Comparison of ENCODE assay signal across 8 cellular contexts in the genomic region with DNA sequence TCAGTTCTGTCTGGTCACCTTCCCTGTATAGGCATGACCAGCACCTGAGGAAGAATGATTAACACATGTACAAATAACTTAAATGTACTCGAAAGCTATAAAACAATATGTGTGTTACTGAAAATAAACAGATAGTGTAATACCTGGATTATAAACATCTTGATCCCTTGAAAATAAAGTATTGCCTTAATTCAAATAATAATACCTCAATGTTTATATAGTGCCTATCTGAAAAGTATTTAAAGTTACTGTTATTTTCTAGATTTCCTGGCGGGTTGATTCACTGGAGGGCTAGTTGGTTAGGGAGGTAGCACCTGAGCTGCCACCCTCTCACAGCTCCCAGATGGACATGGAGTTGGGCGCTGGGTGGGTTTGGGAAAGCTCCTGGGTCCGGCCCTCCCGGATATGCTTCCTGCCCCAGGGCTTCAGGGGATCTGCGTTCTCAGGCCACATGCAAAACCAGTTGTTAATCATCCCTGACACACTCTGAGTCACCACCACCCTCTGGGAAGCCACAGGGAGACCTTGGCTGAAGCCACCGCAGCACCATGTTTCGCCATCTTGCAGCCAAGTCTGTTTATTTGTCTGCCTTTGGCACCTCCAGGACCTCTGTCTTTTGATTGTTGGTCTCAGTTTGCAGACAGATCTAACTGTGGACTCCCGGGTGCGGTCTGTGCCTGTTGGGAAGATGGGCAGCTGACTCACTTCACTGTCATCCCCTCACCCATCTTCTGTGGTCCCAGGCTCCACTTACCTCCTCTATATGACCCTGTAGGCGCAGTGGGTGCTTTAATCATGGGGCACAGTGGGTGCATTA. TPM values are rescaled to one million over a fixed set of nuclear protein-coding genes. Genes with fewer than 3 reads are reported as not detected.
A peak's percentile ranks its signal among the peaks of the same experiment; 100 is the strongest.
DNase-seq lines count a peak whose midpoint lies in the region; TF ChIP-seq lines count a peak whose summit lies in the region.

No MANE protein-coding gene starts in this region.

- peaks cover 16% of the 10 kb centered on the region for H3K4me1 Mint-ChIP-seq in type B pancreatic cell (ENCODE audit: unreplicated experiment)

- H3K4me1 ChIP-seq in ACC112 (ENCODE audit: control insufficient read depth, insufficient read depth, low read length, unreplicated experiment) (peaks cover 45% of the 10 kb centered on the region), HUES64 (ENCODE audit: insufficient read depth, low read length) (peaks cover 35% of the 10 kb centered on the region), HAP-1 (peaks cover 7% of the 10 kb centered on the region)

- no peak for TF ChIP-seq CTCF in type B pancreatic cell (conservative IDR thresholded peaks at IDR 0.05)

- no peak overlapping the region for H2AFZ ChIP-seq in ACC112 (ENCODE audit: low read length, unreplicated experiment)

- H3K27ac Mint-ChIP-seq in type B pancreatic cell, result no peak overlapping the region

- peak overlapping the region; percentile 82 for H3K27ac ChIP-seq in ACC112 (ENCODE audit: low read depth, low read length)
- H3K27ac ChIP-seq in HUES64 (ENCODE audit: low read depth, low read length), result peak overlapping the region; percentile 55
- H3K27ac ChIP-seq in layer of hippocampus (ENCODE audit: low read depth, low read length), result peak overlapping the region; percentile 12

- H3K4me3 ChIP-seq in ACC112 (ENCODE audit: low read depth, low read length) (peak overlapping the region; percentile 8; the same call in 1 of the 2 replicates), HUES64 (ENCODE audit: low read length) (no peak overlapping the region), HAP-1 (no peak overlapping the region)

- no peaks in the 10 kb centered on the region for H3K9me3 Mint-ChIP-seq in type B pancreatic cell

- peaks cover 3% of the 10 kb centered on the region for H3K27me3 Mint-ChIP-seq in type B pancreatic cell

- in situ Hi-C loops in HAP-1 (cut with MboI; ENCODE audit: low sequenced_read_pairs), result no loop called here

- H3K27me3 ChIP-seq in ACC112 (ENCODE audit: insufficient read depth, low read length) (no peaks in the 10 kb centered on the region), HUES64 (ENCODE audit: insufficient read depth, low read length) (no peaks in the 10 kb centered on the region), layer of hippocampus (ENCODE audit: control insufficient read depth, insufficient read depth, low read length) (no peaks in the 10 kb centered on the region), HAP-1 (ENCODE audit: low read depth) (no peaks in the 10 kb centered on the region)

- peaks cover 11% of the 10 kb centered on the region for H3K79me2 ChIP-seq in ACC112 (ENCODE audit: control insufficient read depth, insufficient read depth, low read length, unreplicated experiment)

- no peaks in the 10 kb centered on the region for H3K36me3 Mint-ChIP-seq in type B pancreatic cell

- H3K9me3 ChIP-seq in HUES64 (ENCODE audit: insufficient read depth, low read depth, low read length) (no peaks in the 10 kb centered on the region), HAP-1 (no peaks in the 10 kb centered on the region)

- DNase-seq in astrocyte of the hippocampus (ENCODE audit: low read depth, low spot score) (peak; percentile 94), HAP-1 (ENCODE audit: low spot score in 2 of 2) (no peak), mucosa of gallbladder (ENCODE audit: low spot score) (no peak), NCI-H187 treated with DMSO at 0.1 percent for 48 hours (lab: John Stamatoyannopoulos, UW) (no peak), type B pancreatic cell (ENCODE audit: extremely low spot score, unreplicated experiment) (no peak)

- H3K9ac ChIP-seq in HUES64 (ENCODE audit: low read depth, low read length), result no peak overlapping the region

- H3K4me3 Mint-ChIP-seq in type B pancreatic cell, result no peak overlapping the region

- H3K36me3 ChIP-seq in ACC112 (ENCODE audit: insufficient read depth, low read length) (no peaks in the 10 kb centered on the region), HUES64 (ENCODE audit: insufficient read depth, low read length) (no peaks in the 10 kb centered on the region), HAP-1 (replicated peaks) (no peaks in the 10 kb centered on the region)

- WGBS in HUES64, result 49% methylated on average over 10 of the region's 11 CpGs

RNA-seq across cellular contexts. Expression of gene RAB31, which starts 35.3 kb away (rescaled TPM):
- polyA plus RNA-seq in HUES64 (2013, experiment 1 of 2), result 16.7 TPM
- 22.8 TPM for polyA plus RNA-seq in HUES64 (2013, experiment 2 of 2)
- total RNA-seq in mucosa of gallbladder, result 30.3 TPM
- total RNA-seq in type B pancreatic cell (ENCODE audit: low replicate concordance), result 8.9 and 19.7 TPM in 2 replicates

Comparison
In these comparisons a context has a peak if more than half of its experiments do, and no peak if none do; other contexts are left out.
1. H3K27ac ChIP-seq: peak in every context shown above with its lines; median percentile 82 in ACC112; 55 in HUES64; 12 in layer of hippocampus.